Comparison of ENCODE assay signal across 8 cellular contexts in the genomic region with DNA sequence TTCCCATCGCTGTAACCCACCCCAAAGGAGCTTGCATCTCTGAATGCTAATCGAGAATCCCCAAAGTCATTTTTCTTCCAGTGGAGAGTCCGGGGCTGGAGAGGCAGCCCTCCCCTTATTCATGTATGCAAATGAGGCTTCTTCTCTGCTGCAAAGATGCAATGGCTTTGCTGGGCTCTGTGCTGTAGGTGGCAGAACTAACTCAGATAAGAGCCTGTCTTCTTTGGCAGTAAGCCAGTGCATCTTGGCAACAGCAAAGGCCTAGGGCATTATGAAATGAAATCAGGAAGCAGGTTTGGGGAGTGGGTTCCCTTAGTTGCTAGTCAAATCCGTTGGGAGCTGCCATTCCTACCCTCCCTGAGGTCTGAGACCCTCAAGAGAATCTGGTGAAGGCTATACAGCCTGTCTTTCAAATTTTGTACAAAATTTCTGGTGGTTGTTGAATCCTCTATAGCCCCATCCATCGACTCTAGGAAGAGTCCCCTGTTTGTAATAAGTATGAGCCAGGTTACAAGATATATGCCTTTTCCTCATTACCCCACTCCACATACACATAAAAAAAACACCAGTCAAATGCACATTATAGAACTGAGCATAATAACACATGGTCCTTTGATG.
DNase-seq lines count a peak whose midpoint lies in the region; ATAC-seq and TF ChIP-seq lines count a peak whose summit lies in the region.

No MANE protein-coding gene starts in this region.

- H3K4me3 ChIP-seq in NB4 (ENCODE audit: low read depth, low read length), result no peak overlapping the region

- ATAC-seq in GM21825 (IDR thresholded peaks at IDR 0.05; ENCODE audit: unreplicated experiment) (no peak), GM21723 (IDR thresholded peaks at IDR 0.05; ENCODE audit: unreplicated experiment) (no peak), left colon (no peak)

- TF ChIP-seq CTCF in NB4 (IDR thresholded peaks at IDR 0.05; ENCODE audit: low read depth, low read length), result no peak

- TF ChIP-seq POLR2A in NB4 (IDR thresholded peaks at IDR 0.05; ENCODE audit: extremely low read depth, insufficient read length), result no peak

- intact Hi-C loops in left colon (cut with DNase I, micrococcal nuclease), result no loop called here

- DNase-seq in Ammon's horn (ENCODE audit: low spot score) (peak; percentile 92), NB4 (ENCODE audit: low read depth) (peak; percentile 34), dermis microvascular lymphatic vessel endothelial cell (ENCODE audit: low read depth in 2 of 2) (peak; percentile 63 to 88), midbrain (lab: John Stamatoyannopoulos, UW) (peak; percentile 83), NOMO-1 treated with DMSO at 0.1 percent for 48 hours (lab: John Stamatoyannopoulos, UW; ENCODE audit: unreplicated experiment) (no peak), left colon (no peak)

Comparison
In these comparisons a context has a peak if more than half of its experiments do, and no peak if none do; other contexts are left out.
1. DNase-seq: peak in Ammon's horn (single experiment), NB4 (single experiment), dermis microvascular lymphatic vessel endothelial cell (2 of 2) and midbrain (single experiment); none in NOMO-1 treated with DMSO at 0.1 percent for 48 hours (single experiment) and left colon (0 of 2).